Comparison of ENCODE assay signal across 10 cellular contexts in the genomic region with DNA sequence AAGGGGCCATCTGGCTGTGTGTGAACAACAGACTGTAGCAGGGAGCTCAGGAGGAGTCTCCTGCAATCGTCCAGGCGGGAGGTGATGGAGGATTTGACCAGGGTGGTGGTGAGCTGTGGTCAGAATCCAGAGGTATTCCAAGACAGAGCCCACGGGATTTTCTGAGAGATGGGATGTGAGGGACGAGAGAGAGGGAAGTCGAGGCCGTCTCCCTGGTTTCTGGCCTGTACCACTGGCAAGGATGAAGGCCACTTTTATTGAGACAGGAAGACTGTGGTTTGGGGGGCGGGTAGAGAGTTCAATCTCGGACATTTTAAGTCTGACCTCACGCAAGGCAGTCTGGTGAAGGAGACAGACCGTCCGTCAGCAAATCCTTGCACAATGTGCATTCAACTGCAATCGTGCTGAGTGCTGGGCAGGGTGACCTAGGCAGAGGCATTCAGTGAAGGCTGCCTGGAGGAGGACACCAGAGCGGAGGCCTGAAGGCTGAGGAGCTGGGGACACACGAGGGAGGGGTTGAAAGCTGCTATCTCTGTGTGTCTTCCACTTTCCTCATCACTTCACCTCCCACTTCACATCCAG. TPM values are rescaled to one million over a fixed set of nuclear protein-coding genes. Genes with fewer than 3 reads are reported as not detected.
A peak's percentile ranks its signal among the peaks of the same experiment; 100 is the strongest.
DNase-seq lines count a peak whose midpoint lies in the region; ATAC-seq and TF ChIP-seq lines count a peak whose summit lies in the region.
"Had no signal": no experiment of that assay in that cellular context is flagged by ENCODE, and none has a peak within 500 bp of the region (broad histone marks: within the 10 kb centered on the region; RNA-seq: fewer than 3 reads in every experiment).

No MANE protein-coding gene starts in this region.

- peak overlapping the region in 12 of 21 experiments; percentile 3 to 71 (median 50) for H3K27ac ChIP-seq in skin epidermis
- H3K27ac ChIP-seq: 22Rv1 had no signal

- H3K4me3 ChIP-seq in skin epidermis = no peak overlapping the region

- H3K9me3 Mint-ChIP-seq in endothelial cell (ENCODE audit: unreplicated experiment) = no peaks in the 10 kb centered on the region

- ATAC-seq in T-helper 17 cell = no peak

- H3K36me3 Mint-ChIP-seq in T-helper 17 cell (ENCODE audit: low read depth) (peaks cover 6% of the 10 kb centered on the region), endothelial cell (ENCODE audit: low read depth, unreplicated experiment) (peaks cover 44% of the 10 kb centered on the region)

- H3K4me3 Mint-ChIP-seq in T-helper 17 cell (peak overlapping the region; percentile 88), endothelial cell (ENCODE audit: unreplicated experiment) (peak overlapping the region; percentile 76)

- no peaks in the 10 kb centered on the region for H3K9me3 ChIP-seq in T-helper 17 cell (ENCODE audit: control insufficient read depth, low read length, poor library complexity, severe bottlenecking)

- H3K27ac Mint-ChIP-seq in T-helper 17 cell (peak overlapping the region; percentile 97), endothelial cell (ENCODE audit: unreplicated experiment) (peak overlapping the region; percentile 92)

- peaks cover 67% of the 10 kb centered on the region for H3K4me1 Mint-ChIP-seq in T-helper 17 cell
- H3K4me1 Mint-ChIP-seq in endothelial cell (ENCODE audit: unreplicated experiment) = peaks cover 62% of the 10 kb centered on the region

- peak; percentile 61 for DNase-seq in SIG-M5 treated with dmso at 0.1 percent for 504 hours (lab: John Stamatoyannopoulos, UW; ENCODE audit: unreplicated experiment)
- no peak for DNase-seq in SIG-M5 (lab: John Stamatoyannopoulos, UW)
- DNase-seq in T-helper 17 cell = no peak
- no peak for DNase-seq in endothelial cell (ENCODE audit: low spot score)
- DNase-seq in NCI-H2227 (lab: John Stamatoyannopoulos, UW; ENCODE audit: unreplicated experiment) = no peak
- DNase-seq in GOT3 (lab: John Stamatoyannopoulos, UW) = no peak
- DNase-seq in NCI-H2171 treated with DMSO at 0.1 percent for 48 hours (lab: John Stamatoyannopoulos, UW) = no peak
- DNase-seq: effector CD4-positive, alpha-beta T cell had no signal

- H3K27me3 Mint-ChIP-seq in T-helper 17 cell (no peaks in the 10 kb centered on the region), endothelial cell (ENCODE audit: unreplicated experiment) (peaks cover 36% of the 10 kb centered on the region)

- no peak for TF ChIP-seq CTCF in endothelial cell (IDR thresholded peaks at IDR 0.05; ENCODE audit: unreplicated experiment)

RNA-seq across cellular contexts. Expression of a gene that starts 53.9 kb away (rescaled TPM):
- total RNA-seq in T-helper 17 cell (100 to 1,000 TPM; 188 to 200 TPM), endothelial cell (ENCODE audit: unreplicated experiment) (248 TPM)
